21 cellular contexts compared by ENCODE assay signal in the genomic region with DNA sequence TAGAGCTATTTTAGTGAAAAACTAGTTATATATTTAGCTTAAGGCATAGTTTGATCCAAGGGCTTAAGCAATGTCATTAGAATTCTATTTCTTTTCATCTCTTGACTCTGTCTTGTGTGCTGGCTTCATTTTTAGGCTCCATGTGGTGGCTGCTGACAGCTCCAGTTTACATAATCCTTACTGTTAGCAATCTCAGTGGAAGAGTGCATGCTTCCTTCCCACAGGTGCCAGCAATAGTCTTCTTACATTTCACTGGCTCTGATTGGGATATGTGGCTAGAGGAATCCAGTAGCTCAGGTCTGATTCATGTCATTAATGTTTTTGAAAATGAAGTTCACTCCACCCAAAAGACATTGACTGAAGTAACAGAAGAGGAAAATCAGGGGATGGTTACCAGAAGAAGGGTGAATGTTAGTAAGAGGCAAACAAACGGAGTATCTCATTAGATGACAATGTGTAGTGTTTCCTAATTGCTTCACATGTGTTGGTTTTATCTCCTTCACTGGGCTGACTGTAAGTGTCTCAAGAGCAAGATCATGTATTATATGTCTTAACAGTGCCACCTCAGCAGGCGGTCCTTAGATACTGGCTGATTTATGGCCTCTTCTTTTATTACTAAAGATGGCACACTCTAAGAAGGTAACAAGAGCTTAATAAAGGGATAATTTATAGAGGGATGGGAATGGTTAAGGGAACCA.
"Had no signal": no experiment of that assay in that cellular context is flagged by ENCODE, and none has a peak within 500 bp of the region (broad histone marks: within the 10 kb centered on the region; RNA-seq: fewer than 3 reads in every experiment).

No MANE protein-coding gene starts in this region.

- DNase-seq: activated CD4-positive, alpha-beta T cell treated with anti-CD3 and anti-CD28 coated beads for 1 hour; activated CD4-positive, alpha-beta T cell treated with anti-CD3 and anti-CD28 coated beads, Interleukin-2, amount 50 U/mL, for 4 hours; activated naive CD4-positive, alpha-beta T cell; activated naive CD8-positive, alpha-beta T cell treated with anti-CD3 and anti-CD28 coated beads, Interleukin-2, amount 10 ng/mL, durations not matched to agents 7 days and 5 days; activated T-cell treated with anti-CD3 and anti-CD28 coated beads for 4 hours; brain microvascular endothelial cell; dorsolateral prefrontal cortex; erythroblast; islet precursor cell; left lung; mesenchymal stem cell; occipital lobe; right lobe of liver; spleen; stomach; T-helper 1 cell; testis; upper lobe of left lung had no signal

- H3K27ac Mint-ChIP-seq: activated naive CD8-positive, alpha-beta T cell treated with anti-CD3 and anti-CD28 coated beads, Interleukin-2, amount 10 ng/mL, durations not matched to agents 7 days and 5 days; endodermal cell; nephron had no signal

- H3K27me3 Mint-ChIP-seq: activated naive CD8-positive, alpha-beta T cell treated with anti-CD3 and anti-CD28 coated beads, Interleukin-2, amount 10 ng/mL, durations not matched to agents 7 days and 5 days had no signal

- H3K9me3 Mint-ChIP-seq: nephron had no signal

- H3K4me3 Mint-ChIP-seq: activated naive CD8-positive, alpha-beta T cell treated with anti-CD3 and anti-CD28 coated beads, Interleukin-2, amount 10 ng/mL, durations not matched to agents 7 days and 5 days; endodermal cell; nephron had no signal

- H3K9me3 ChIP-seq: gastroesophageal sphincter, left lung, right lobe of liver, spleen, stomach, testis, upper lobe of left lung had no signal

- H3K36me3 ChIP-seq: brain microvascular endothelial cell, gastroesophageal sphincter, left lung, right lobe of liver, spleen, stomach, upper lobe of left lung had no signal

- H3K27me3 ChIP-seq: brain microvascular endothelial cell, dorsolateral prefrontal cortex, gastroesophageal sphincter, left lung, right lobe of liver, spleen, stomach, testis, upper lobe of left lung had no signal

- ATAC-seq: gastroesophageal sphincter, left lung, right lobe of liver had no signal

- H3K27ac ChIP-seq: brain microvascular endothelial cell, dorsolateral prefrontal cortex, gastroesophageal sphincter, left lung, right lobe of liver, spleen, stomach, testis, upper lobe of left lung had no signal

- H3K4me3 ChIP-seq: dorsolateral prefrontal cortex, gastroesophageal sphincter, left lung, right lobe of liver, spleen, stomach, testis, upper lobe of left lung had no signal
